In genomic region chr17:31819578-31819977, GRCh38 we compare ENCODE assay signal across 25 cellular contexts.
"Had no signal": no experiment of that assay in that cellular context is flagged by ENCODE, and none has a peak within 500 bp of the region (broad histone marks: within the 10 kb centered on the region; RNA-seq: fewer than 3 reads in every experiment).

No MANE protein-coding gene starts in this region.

- ATAC-seq: Panc1, PC-3, SK-N-SH treated with all-trans-retinoic acid at 6 μM for 48 hours had no signal

- H3K4me3 ChIP-seq: SJCRH30 had no signal

- H3K4me2 ChIP-seq: KMS-11 had no signal

- H3K9ac ChIP-seq: KMS-11 had no signal

- H3K9me3 ChIP-seq: SJCRH30 had no signal

- H3K27ac ChIP-seq: HL-60, KMS-11, RWPE1, SJCRH30 had no signal

- H3K4me1 ChIP-seq: SJCRH30 had no signal

- DNase-seq: IMR-90; Kasumi-1; MM.1S; MV-4-11; NCI-H1048; NCI-H1105; NCI-H1417; NCI-H1436 treated with DMSO at 0.1 percent for 48 hours; NCI-H1694; NCI-H187 treated with DMSO at 0.1 percent for 48 hours; NCI-H2029 treated with DMSO at 0.1 percent for 48 hours; NCI-H2171 treated with DMSO at 0.1 percent for 48 hours; NCI-H2227 treated with DMSO at 0.1 percent for 48 hours; NCI-H524 treated with DMSO at 0.1 percent for 48 hours; NCI-H69; NCI-H774; NK-92 treated with Interleukin-12 subunit alpha and Interleukin-12 subunit beta, amount 100 ng/mL, for 24 hours; PC-3; SHP77 treated with DMSO at 0.1 percent for 48 hours; SJCRH30 had no signal

- H3K36me3 ChIP-seq: SJCRH30 had no signal
